ENCODE assay signal across 1 cellular context in genomic region chr19:12954150-12954962, GRCh38.
TF ChIP-seq lines count a peak whose summit lies in the region.

No MANE protein-coding gene starts in this region.

TF ChIP-seq in K562, 482 proteins besides CTCF, POLR2A, EP300 and RAD21:
- no peak for TF ChIP-seq RCOR1 (IDR thresholded peaks at IDR 0.05; ENCODE audit: borderline replicate concordance in 1 of 2, low read depth in 2 of 2, low read length in 2 of 2)
- peak; percentile 59; the same call in 1 of the 2 replicates for TF ChIP-seq NFIC (IDR thresholded peaks at IDR 0.05)
- peak; percentile 68; the same call in 1 of the 2 replicates for TF ChIP-seq ZBTB33 (CRISPR knock-in tag; IDR thresholded peaks at IDR 0.05)
- peak; percentile 29 for TF ChIP-seq HMGN3 (IDR thresholded peaks at IDR 0.05; ENCODE audit: borderline replicate concordance, extremely low read depth, insufficient read length, low read depth, low read length)
- TF ChIP-seq ZBTB8A (IDR thresholded peaks at IDR 0.05; ENCODE audit: partially characterized antibody): no peak
- TF ChIP-seq SIRT6 (IDR thresholded peaks at IDR 0.05; ENCODE audit: low read depth, low read length): peak; percentile 64
- TF ChIP-seq POLR2G (IDR thresholded peaks at IDR 0.05; ENCODE audit: low read depth, low read length): peak; percentile 74
- TF ChIP-seq RBFOX2 (IDR thresholded peaks at IDR 0.05; ENCODE audit: low read depth, low read length): peak; percentile 63
